In genomic region chr6:55812509-55812908, GRCh38 we compare ENCODE assay signal across 13 cellular contexts.
"Had no signal": no experiment of that assay in that cellular context is flagged by ENCODE, and none has a peak within 500 bp of the region (broad histone marks: within the 10 kb centered on the region; RNA-seq: fewer than 3 reads in every experiment).

No MANE protein-coding gene starts in this region.

- H3K27me3 ChIP-seq: adrenal gland, ovary, upper lobe of right lung had no signal

- H3K9me3 ChIP-seq: adrenal gland, ovary, upper lobe of right lung had no signal

- DNase-seq: activated B cell treated with CpG ODN at 0.5 μM for 24 hours; activated CD4-positive, alpha-beta T cell treated with anti-CD3 and anti-CD28 coated beads, Interleukin-2, amount 10 ng/mL, durations not matched to agents 24 days and 14 days; activated naive CD4-positive, alpha-beta T cell treated with anti-CD3 and anti-CD28 coated beads, Interleukin-2, amount 10 ng/mL, durations not matched to agents 7 days and 5 days; activated T-cell treated with anti-CD3 and anti-CD28 coated beads for 4 hours; adrenal gland; dermis blood vessel endothelial cell; endodermal cell; hippocampal formation; ovary; stimulated activated CD4-positive, alpha-beta T cell treated with anti-CD3 and anti-CD28 coated beads, Interleukin-2, amount 100 ng/mL, for 48 hours; stimulated activated naive CD8-positive, alpha-beta T cell treated with anti-CD3 and anti-CD28 coated beads, Interleukin-15, Interleukin-2, amounts not matched to agents 100 U/mL and 50 U/mL, for 24 hours; upper lobe of right lung had no signal

- H3K36me3 ChIP-seq: adrenal gland, ovary, upper lobe of right lung had no signal

- ATAC-seq: activated T-helper 17 cell treated with anti-CD3 and anti-CD28 coated beads, Interleukin-2, amount 50 U/mL, for 72 hours; stimulated activated naive CD8-positive, alpha-beta T cell treated with anti-CD3 and anti-CD28 coated beads, Interleukin-15, Interleukin-2, amounts not matched to agents 100 U/mL and 50 U/mL, for 24 hours; upper lobe of right lung had no signal

- H3K4me3 ChIP-seq: adrenal gland, ovary, upper lobe of right lung had no signal

- H3K4me1 ChIP-seq: adrenal gland, upper lobe of right lung had no signal

- H3K27ac ChIP-seq: adrenal gland, ovary, upper lobe of right lung had no signal
